Comparison of ENCODE assay signal across 8 cellular contexts in the genomic region with DNA sequence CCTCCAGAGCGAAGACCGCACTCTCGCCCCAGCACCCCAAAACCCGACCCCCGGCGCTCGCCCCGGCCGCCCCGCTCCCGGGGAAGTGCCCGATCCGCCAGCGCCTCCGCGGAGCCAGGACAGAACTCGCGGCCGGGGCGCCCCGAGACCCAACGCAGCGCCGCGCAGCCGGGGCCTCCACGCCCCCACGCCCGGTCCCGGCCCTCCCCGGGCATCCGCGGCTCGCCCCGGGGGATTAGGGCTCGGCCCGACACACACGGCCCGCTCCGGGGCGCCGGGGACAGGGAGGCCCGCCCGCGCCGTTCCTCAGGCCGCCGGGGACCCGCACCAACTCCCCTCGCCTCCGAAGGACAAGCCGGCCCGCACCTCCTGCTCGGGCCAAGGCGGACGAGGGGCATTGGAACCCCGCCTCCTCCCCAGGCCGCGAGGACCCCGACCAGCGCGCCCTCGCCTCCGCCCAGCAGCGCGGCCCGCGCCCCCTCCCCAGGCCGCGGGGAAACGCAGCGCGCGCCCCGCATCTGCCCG. TPM values are rescaled to one million over a fixed set of nuclear protein-coding genes. Genes with fewer than 3 reads are reported as not detected.
A peak's percentile ranks its signal among the peaks of the same experiment; 100 is the strongest.
DNase-seq lines count a peak whose midpoint lies in the region; ATAC-seq and TF ChIP-seq lines count a peak whose summit lies in the region.

No MANE protein-coding gene starts in this region.

- DNase-seq in stimulated activated CD4-positive, alpha-beta T cell treated with anti-CD3 and anti-CD28 coated beads, Interleukin-12 subunit alpha, Interleukin-12 subunit beta, amount 100 ng/mL, for 4 hours = peak; percentile 36
- no peak for DNase-seq in stimulated activated CD4-positive, alpha-beta T cell treated with anti-CD3 and anti-CD28 coated beads, Interleukin-2, amount 100 ng/mL, for 48 hours
- DNase-seq in mesenteric fat pad (ENCODE audit: low spot score) (peak; percentile 91), tibial nerve (ENCODE audit: low spot score in 2 of 2) (no peak), kidney glomerular epithelial cell (lab: John Stamatoyannopoulos, UW) (no peak)

- peak overlapping the region; percentile 69 for H3K27ac ChIP-seq in ectodermal cell (ENCODE audit: insufficient read depth, low read depth, low read length, poor library complexity, severe bottlenecking)
- peak overlapping the region; percentile 89 to 98 (median 96) for H3K27ac ChIP-seq in tibial nerve

- H3K36me3 ChIP-seq in ectodermal cell (ENCODE audit: control insufficient read depth, insufficient read depth, low read length) (no peaks in the 10 kb centered on the region), tibial nerve (no peaks in the 10 kb centered on the region)

- peak overlapping the region; percentile 100 for H3K4me3 Mint-ChIP-seq in T-helper 1 cell treated with Interleukin-12 subunit alpha and Interleukin-12 subunit beta and Interleukin-4 antibody, amounts not matched to agents 30 μg/mL and 1 μg/mL, for 36 hours

- peak overlapping the region; percentile 99 for H3K27ac Mint-ChIP-seq in T-helper 1 cell treated with Interleukin-12 subunit alpha and Interleukin-12 subunit beta and Interleukin-4 antibody, amounts not matched to agents 30 μg/mL and 1 μg/mL, for 36 hours

- no peaks in the 10 kb centered on the region for H3K27me3 Mint-ChIP-seq in T-helper 1 cell treated with Interleukin-12 subunit alpha and Interleukin-12 subunit beta and Interleukin-4 antibody, amounts not matched to agents 30 μg/mL and 1 μg/mL, for 36 hours (ENCODE audit: low read depth)

- peaks cover 11% of the 10 kb centered on the region for H3K36me3 Mint-ChIP-seq in T-helper 1 cell treated with Interleukin-12 subunit alpha and Interleukin-12 subunit beta and Interleukin-4 antibody, amounts not matched to agents 30 μg/mL and 1 μg/mL, for 36 hours (ENCODE audit: low read depth)

- H3K4me3 ChIP-seq in ectodermal cell (ENCODE audit: insufficient read depth, low read depth, low read length) (peak overlapping the region; percentile 69), tibial nerve (peak overlapping the region; percentile 84 to 98 (median 91))

- H3K27me3 ChIP-seq in ectodermal cell (ENCODE audit: control insufficient read depth, insufficient read depth, low read length, poor library complexity, severe bottlenecking) (peaks cover 7% of the 10 kb centered on the region), tibial nerve (no peaks in the 10 kb centered on the region)

- peaks cover 43% of the 10 kb centered on the region for H3K4me1 Mint-ChIP-seq in T-helper 1 cell treated with Interleukin-12 subunit alpha and Interleukin-12 subunit beta and Interleukin-4 antibody, amounts not matched to agents 30 μg/mL and 1 μg/mL, for 36 hours (ENCODE audit: low read depth)

- H3K4me1 ChIP-seq in ectodermal cell (ENCODE audit: control insufficient read depth, insufficient read depth, low read length) (peaks cover 5% of the 10 kb centered on the region), tibial nerve (peaks cover 0 to 51% (median 13%) of the 10 kb centered on the region in 4 donors)

- 0% methylated on average over 76 of the region's 76 CpGs for WGBS in ectodermal cell, 2 experiments
- 0 to 1% methylated on average over 2 to 41 of the region's 76 CpGs for WGBS in tibial nerve, 2 donors

- H3K9me3 Mint-ChIP-seq in T-helper 1 cell treated with Interleukin-12 subunit alpha and Interleukin-12 subunit beta and Interleukin-4 antibody, amounts not matched to agents 30 μg/mL and 1 μg/mL, for 36 hours = no peaks in the 10 kb centered on the region

- TF ChIP-seq POLR2A in tibial nerve (IDR thresholded peaks at IDR 0.05) = no peak

- no peak for TF ChIP-seq EP300 in tibial nerve (IDR thresholded peaks at IDR 0.05)

- no peak for TF ChIP-seq CTCF in tibial nerve (IDR thresholded peaks at IDR 0.05)

- H3K9me3 ChIP-seq in ectodermal cell (ENCODE audit: control insufficient read depth, low read length) = no peaks in the 10 kb centered on the region
- H3K9me3 ChIP-seq in tibial nerve = no peaks in the 10 kb centered on the region

- ATAC-seq in GM21447 (IDR thresholded peaks at IDR 0.05; ENCODE audit: unreplicated experiment) = no peak

RNA-seq across cellular contexts. Expression of gene FNBP1, which starts 0.5 kb away (rescaled TPM):
- polyA plus RNA-seq in ectodermal cell (2013, experiment 1 of 4) = 49.8 TPM
- polyA plus RNA-seq in ectodermal cell (2013, experiment 2 of 4) = 49.1 TPM
- polyA plus RNA-seq in ectodermal cell (2013, experiment 3 of 4) = 33.6 TPM
- polyA plus RNA-seq in ectodermal cell (2013, experiment 4 of 4) = 36.3 TPM
- total RNA-seq in mesenteric fat pad (39.5 TPM), tibial nerve (100 to 1,000 TPM in 1 of 4 donors, 10 to 100 TPM in 3; 77.0 to 114 (median 86.4) TPM)

RNA-seq across cellular contexts. Expression of gene GPR107, which starts 11.2 kb away (rescaled TPM):
- polyA plus RNA-seq in ectodermal cell (2013, experiment 1 of 4) = 48.9 TPM
- 55.2 TPM for polyA plus RNA-seq in ectodermal cell (2013, experiment 2 of 4)
- polyA plus RNA-seq in ectodermal cell (2013, experiment 3 of 4) = 36.5 TPM
- polyA plus RNA-seq in ectodermal cell (2013, experiment 4 of 4) = 44.1 TPM
- 33.4 TPM for total RNA-seq in mesenteric fat pad
- total RNA-seq in tibial nerve = 10 to 100 TPM; 19.3 to 36.1 (median 28.9) TPM

Comparison
In these comparisons a context has a peak if more than half of its experiments do, and no peak if none do; other contexts are left out.
1. DNase-seq: peak in stimulated activated CD4-positive, alpha-beta T cell treated with anti-CD3 and anti-CD28 coated beads, Interleukin-12 subunit alpha, Interleukin-12 subunit beta, amount 100 ng/mL, for 4 hours (single experiment) and mesenteric fat pad (single experiment); none in stimulated activated CD4-positive, alpha-beta T cell treated with anti-CD3 and anti-CD28 coated beads, Interleukin-2, amount 100 ng/mL, for 48 hours (0 of 2), tibial nerve (0 of 2) and kidney glomerular epithelial cell (single experiment).